Comparison of ENCODE assay signal across 12 cellular contexts in the genomic region with DNA sequence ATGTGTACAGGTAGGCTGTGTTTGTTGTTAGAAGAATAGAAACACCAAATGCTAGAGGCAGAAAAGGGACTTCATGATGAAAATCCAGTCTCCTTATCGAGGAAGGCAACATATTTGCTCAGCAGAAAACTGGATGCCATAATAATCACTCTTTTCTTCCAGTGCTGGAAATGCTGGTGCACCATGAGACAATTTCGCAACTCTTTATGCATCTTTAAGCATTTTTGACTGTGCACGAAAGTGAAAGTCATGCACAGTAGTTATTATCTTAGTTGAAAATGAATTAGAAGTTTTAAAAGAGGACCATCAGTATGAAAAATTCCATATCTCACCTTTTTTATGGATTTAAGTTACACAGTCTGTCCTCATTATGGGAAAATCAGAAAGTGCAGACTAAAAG. TPM values are rescaled to one million over a fixed set of nuclear protein-coding genes. Genes with fewer than 3 reads are reported as not detected.
DNase-seq lines count a peak whose midpoint lies in the region; ATAC-seq and TF ChIP-seq lines count a peak whose summit lies in the region.
"Had no signal": no experiment of that assay in that cellular context is flagged by ENCODE, and none has a peak within 500 bp of the region (broad histone marks: within the 10 kb centered on the region; RNA-seq: fewer than 3 reads in every experiment).

No MANE protein-coding gene starts in this region.

- no peak for ATAC-seq in CD4-positive, CD25-positive, alpha-beta regulatory T cell (ENCODE audit: low read depth in 2 of 2)
- ATAC-seq in GM18909 (IDR thresholded peaks at IDR 0.05; ENCODE audit: poor library complexity, unreplicated experiment) (peak; percentile 46), HG03432 (IDR thresholded peaks at IDR 0.05; ENCODE audit: unreplicated experiment) (peak; percentile 53)

- peaks cover 11% of the 10 kb centered on the region for H3K4me1 ChIP-seq in CD4-positive, CD25-positive, alpha-beta regulatory T cell (ENCODE audit: control insufficient read depth, insufficient read depth, low read length, poor library complexity, severe bottlenecking)
- H3K4me1 ChIP-seq in uterus, result no peaks in the 10 kb centered on the region
- H3K4me1 ChIP-seq: tibial artery had no signal

- H3K4me3 ChIP-seq in CD4-positive, CD25-positive, alpha-beta regulatory T cell (ENCODE audit: low read depth, low read length), result peak overlapping the region; percentile 81
- H3K4me3 ChIP-seq in uterus, result no peak overlapping the region
- H3K4me3 ChIP-seq: tibial artery had no signal

- H3K27ac Mint-ChIP-seq in CD4-positive, CD25-positive, alpha-beta regulatory T cell, result peak overlapping the region in 1 of 3 donors; percentile 13
- H3K27ac Mint-ChIP-seq: activated T-helper 1 cell treated with anti-CD3 and anti-CD28 coated beads, Interleukin-12 subunit alpha, Interleukin-12 subunit beta, Interleukin-2, Interleukin-4 antibody, amounts not matched to agents 30 ng/mL and 10 ng/mL and 1 ng/mL, durations not matched to agents 14 hours and 24 hours and 36 hours; IgD-negative memory B cell; nephron had no signal

- H3K4me1 Mint-ChIP-seq in CD4-positive, CD25-positive, alpha-beta regulatory T cell, result peaks cover 18 to 43% (median 29%) of the 10 kb centered on the region in 4 donors

- intact Hi-C loops in uterus (cut with DNase I; ENCODE audit: low total_unique reads), result no loop called here

- H3K36me3 ChIP-seq in CD4-positive, CD25-positive, alpha-beta regulatory T cell (ENCODE audit: control insufficient read depth, insufficient read depth, low read length), result peaks cover 7% of the 10 kb centered on the region
- no peaks in the 10 kb centered on the region for H3K36me3 ChIP-seq in uterus
- H3K36me3 ChIP-seq: tibial artery had no signal

- no peaks in the 10 kb centered on the region for H3K27me3 Mint-ChIP-seq in CD4-positive, CD25-positive, alpha-beta regulatory T cell
- H3K27me3 Mint-ChIP-seq: IgD-negative memory B cell had no signal

- peaks cover 8% of the 10 kb centered on the region for H3K36me3 Mint-ChIP-seq in CD4-positive, CD25-positive, alpha-beta regulatory T cell

- H3K9me3 Mint-ChIP-seq in CD4-positive, CD25-positive, alpha-beta regulatory T cell, result no peaks in the 10 kb centered on the region
- H3K9me3 Mint-ChIP-seq: activated T-helper 1 cell treated with anti-CD3 and anti-CD28 coated beads, Interleukin-12 subunit alpha, Interleukin-12 subunit beta, Interleukin-2, Interleukin-4 antibody, amounts not matched to agents 30 ng/mL and 10 ng/mL and 1 ng/mL, durations not matched to agents 14 hours and 24 hours and 36 hours; IgD-negative memory B cell; nephron had no signal

- H3K27ac ChIP-seq in CD4-positive, CD25-positive, alpha-beta regulatory T cell (ENCODE audit: insufficient read depth, low read length, poor library complexity, severe bottlenecking), result no peak overlapping the region
- no peak overlapping the region for H3K27ac ChIP-seq in uterus
- H3K27ac ChIP-seq: tibial artery had no signal

- no peak for TF ChIP-seq POLR2A in uterus (IDR thresholded peaks at IDR 0.05)

- no peaks in the 10 kb centered on the region for H3K27me3 ChIP-seq in CD4-positive, CD25-positive, alpha-beta regulatory T cell (ENCODE audit: control insufficient read depth, insufficient read depth, low read length)
- no peaks in the 10 kb centered on the region for H3K27me3 ChIP-seq in uterus
- H3K27me3 ChIP-seq: tibial artery had no signal

- H3K4me3 Mint-ChIP-seq in CD4-positive, CD25-positive, alpha-beta regulatory T cell, result peak overlapping the region in 1 of 4 donors; percentile 40
- H3K4me3 Mint-ChIP-seq: nephron had no signal

- TF ChIP-seq CTCF in uterus (IDR thresholded peaks at IDR 0.05), result no peak

- DNase-seq in CD4-positive, CD25-positive, alpha-beta regulatory T cell, result peak in 1 of 3 donors; percentile 38
- DNase-seq in amniotic epithelial cell (ENCODE audit: low read depth), result peak; percentile 59
- DNase-seq in NCI-H345 treated with DMSO at 0.1 percent for 48 hours (lab: John Stamatoyannopoulos, UW; ENCODE audit: unreplicated experiment), result no peak
- DNase-seq in stimulated activated CD4-positive, alpha-beta T cell treated with anti-CD3 and anti-CD28 coated beads, Interleukin-12 subunit alpha, Interleukin-12 subunit beta, amount 100 ng/mL, for 4 hours, result no peak
- DNase-seq in ureter (ENCODE audit: low spot score), result no peak
- DNase-seq in uterus, result no peak
- DNase-seq: tibial artery had no signal

- no peaks in the 10 kb centered on the region for H3K9me3 ChIP-seq in CD4-positive, CD25-positive, alpha-beta regulatory T cell (ENCODE audit: control insufficient read depth in 2 of 2, low read length in 2 of 2)
- H3K9me3 ChIP-seq in uterus, result no peaks in the 10 kb centered on the region
- H3K9me3 ChIP-seq: tibial artery had no signal

RNA-seq across cellular contexts. Expression of a gene that starts 29.1 kb away (rescaled TPM):
- total RNA-seq in CD4-positive, CD25-positive, alpha-beta regulatory T cell, result 30.9 TPM
- 10 to 100 TPM; 43.1 to 52.3 (median 47.2) TPM for polyA plus RNA-seq in CD4-positive, CD25-positive, alpha-beta regulatory T cell
- total RNA-seq in ureter (48.8 TPM), uterus (10 to 100 TPM in 3 of 4 donors, 1 to 10 TPM in 1; 6.8 to 41.3 (median 19.2) TPM)

Comparison
In these comparisons a context has a peak if more than half of its experiments do, and no peak if none do; other contexts are left out.
1. ATAC-seq: peak in GM18909 (single experiment) and HG03432 (single experiment); none in CD4-positive, CD25-positive, alpha-beta regulatory T cell (0 of 2).